Comparison of ENCODE assay signal across 11 cellular contexts in genomic region chr7:102270176-102270887, GRCh38.
"Had no signal": no experiment of that assay in that cellular context is flagged by ENCODE, and none has a peak within 500 bp of the region (broad histone marks: within the 10 kb centered on the region; RNA-seq: fewer than 3 reads in every experiment).

No MANE protein-coding gene starts in this region.

- H3K36me3 ChIP-seq: pancreas, transverse colon had no signal

- DNase-seq: activated CD4-positive, alpha-beta T cell treated with anti-CD3 and anti-CD28 coated beads, Interleukin-2, amount 50 U/mL, for 1 hour; activated CD4-positive, CD25-positive, alpha-beta regulatory T cell; activated CD8-positive, alpha-beta memory T cell treated with anti-CD3 and anti-CD28 coated beads, Interleukin-2, amount 10 ng/mL, durations not matched to agents 7 days and 5 days; activated effector memory CD4-positive, alpha-beta T cell treated with Interleukin-2 at 50 U/mL for 16 hours; activated T-cell treated with anti-CD3 and anti-CD28 coated beads, Interleukin-2, amount 50 U/mL, for 24 hours; retina; T-helper 2 cell; transverse colon had no signal

- H3K4me3 ChIP-seq: dorsolateral prefrontal cortex, pancreas, skin epidermis, transverse colon had no signal

- H3K27ac ChIP-seq: pancreas, skin epidermis, transverse colon had no signal

- H3K9me3 ChIP-seq: pancreas, transverse colon had no signal

- H3K4me1 ChIP-seq: pancreas had no signal

- H3K27me3 ChIP-seq: dorsolateral prefrontal cortex, pancreas, transverse colon had no signal
